ENCODE assay signal across 2 cellular contexts in the genomic region with DNA sequence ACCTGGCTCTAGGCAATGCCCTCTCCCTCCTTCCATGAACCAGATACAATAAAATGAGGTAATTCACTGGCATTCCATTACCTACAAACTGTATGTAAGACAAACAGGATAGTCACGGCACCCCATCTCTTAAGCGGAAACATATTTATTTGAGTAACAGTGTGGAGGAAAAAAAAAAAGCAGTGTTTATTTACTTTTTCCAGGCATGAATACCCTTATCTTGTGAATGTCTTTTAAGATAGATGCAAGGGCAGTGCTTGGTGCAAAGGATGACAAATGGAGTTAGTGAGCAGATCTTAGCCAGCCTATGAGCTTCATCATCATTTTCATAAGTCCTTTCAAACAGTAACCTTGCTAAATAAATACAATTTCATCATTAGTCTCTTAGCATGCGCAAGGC.
TF ChIP-seq lines count a peak whose summit lies in the region.

No MANE protein-coding gene starts in this region.

TF ChIP-seq in HEK293, 187 proteins besides CTCF, POLR2A, EP300 and RAD21 (continued from another document):
- no peak for TF ChIP-seq ZFP69B (tag by site-specific recombination; IDR thresholded peaks at IDR 0.05)
- no peak for TF ChIP-seq ZNF350 (tag by site-specific recombination; IDR thresholded peaks at IDR 0.05)
- TF ChIP-seq ZNF112 (tag by site-specific recombination; IDR thresholded peaks at IDR 0.05) = no peak
- TF ChIP-seq, protein P1, sequence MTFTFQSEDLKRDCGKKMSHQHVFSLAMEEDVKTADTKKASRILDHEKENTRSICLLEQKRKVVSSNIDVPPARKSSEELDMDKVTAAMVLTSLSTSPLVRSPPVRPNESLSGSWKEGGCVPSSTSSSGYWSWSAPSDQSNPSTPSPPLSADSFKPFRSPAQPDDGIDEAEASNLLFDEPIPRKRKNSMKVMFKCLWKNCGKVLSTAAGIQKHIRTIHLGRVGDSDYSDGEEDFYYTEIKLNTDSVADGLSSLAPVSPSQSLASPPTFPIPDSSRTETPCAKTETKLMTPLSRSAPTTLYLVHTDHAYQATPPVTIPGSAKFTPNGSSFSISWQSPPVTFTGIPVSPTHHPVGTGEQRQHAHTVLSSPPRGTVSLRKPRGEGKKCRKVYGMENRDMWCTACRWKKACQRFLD (tag by site-specific recombination; IDR thresholded peaks at IDR 0.05) = no peak
- no peak for TF ChIP-seq ZNF426 (tag by site-specific recombination; IDR thresholded peaks at IDR 0.05)
- no peak for TF ChIP-seq ZNF747 (tag by site-specific recombination; IDR thresholded peaks at IDR 0.05)
- no peak for TF ChIP-seq ZNF239 (tag by site-specific recombination; IDR thresholded peaks at IDR 0.05)
- TF ChIP-seq SETDB1 (IDR thresholded peaks at IDR 0.05; ENCODE audit: insufficient read length, low read length) = no peak
- TF ChIP-seq, protein P2, sequence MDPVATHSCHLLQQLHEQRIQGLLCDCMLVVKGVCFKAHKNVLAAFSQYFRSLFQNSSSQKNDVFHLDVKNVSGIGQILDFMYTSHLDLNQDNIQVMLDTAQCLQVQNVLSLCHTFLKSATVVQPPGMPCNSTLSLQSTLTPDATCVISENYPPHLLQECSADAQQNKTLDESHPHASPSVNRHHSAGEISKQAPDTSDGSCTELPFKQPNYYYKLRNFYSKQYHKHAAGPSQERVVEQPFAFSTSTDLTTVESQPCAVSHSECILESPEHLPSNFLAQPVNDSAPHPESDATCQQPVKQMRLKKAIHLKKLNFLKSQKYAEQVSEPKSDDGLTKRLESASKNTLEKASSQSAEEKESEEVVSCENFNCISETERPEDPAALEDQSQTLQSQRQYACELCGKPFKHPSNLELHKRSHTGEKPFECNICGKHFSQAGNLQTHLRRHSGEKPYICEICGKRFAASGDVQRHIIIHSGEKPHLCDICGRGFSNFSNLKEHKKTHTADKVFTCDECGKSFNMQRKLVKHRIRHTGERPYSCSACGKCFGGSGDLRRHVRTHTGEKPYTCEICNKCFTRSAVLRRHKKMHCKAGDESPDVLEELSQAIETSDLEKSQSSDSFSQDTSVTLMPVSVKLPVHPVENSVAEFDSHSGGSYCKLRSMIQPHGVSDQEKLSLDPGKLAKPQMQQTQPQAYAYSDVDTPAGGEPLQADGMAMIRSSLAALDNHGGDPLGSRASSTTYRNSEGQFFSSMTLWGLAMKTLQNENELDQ (tag by site-specific recombination; IDR thresholded peaks at IDR 0.05; ENCODE audit: low read depth) = no peak
- TF ChIP-seq ZSCAN30 (tag by site-specific recombination; IDR thresholded peaks at IDR 0.05) = no peak
- no peak for TF ChIP-seq ZNF169 (tag by site-specific recombination; IDR thresholded peaks at IDR 0.05)
- TF ChIP-seq MEIS1 (CRISPR knock-in tag; IDR thresholded peaks at IDR 0.05; ENCODE audit: borderline replicate concordance) = no peak
- TF ChIP-seq TCF7L2 (IDR thresholded peaks at IDR 0.05; ENCODE audit: borderline replicate concordance, low read depth, low read length) = peak; percentile 70
- TF ChIP-seq ZBTB1 (tag by site-specific recombination; IDR thresholded peaks at IDR 0.05) = no peak
- TF ChIP-seq REPIN1 (tag by site-specific recombination; IDR thresholded peaks at IDR 0.05; ENCODE audit: low read depth) = no peak

TF ChIP-seq in SK-N-SH, 30 proteins besides CTCF, POLR2A, EP300 and RAD21 (continued from another document):
- TF ChIP-seq CHD2 (IDR thresholded peaks at IDR 0.05; ENCODE audit: low read length, partially characterized antibody) (no peak), RFX5 (IDR thresholded peaks at IDR 0.05; ENCODE audit: low read length) (no peak), TAF1 (IDR thresholded peaks at IDR 0.05; ENCODE audit: borderline replicate concordance, low read depth, low read length) (no peak)
- TF ChIP-seq, protein P3, sequence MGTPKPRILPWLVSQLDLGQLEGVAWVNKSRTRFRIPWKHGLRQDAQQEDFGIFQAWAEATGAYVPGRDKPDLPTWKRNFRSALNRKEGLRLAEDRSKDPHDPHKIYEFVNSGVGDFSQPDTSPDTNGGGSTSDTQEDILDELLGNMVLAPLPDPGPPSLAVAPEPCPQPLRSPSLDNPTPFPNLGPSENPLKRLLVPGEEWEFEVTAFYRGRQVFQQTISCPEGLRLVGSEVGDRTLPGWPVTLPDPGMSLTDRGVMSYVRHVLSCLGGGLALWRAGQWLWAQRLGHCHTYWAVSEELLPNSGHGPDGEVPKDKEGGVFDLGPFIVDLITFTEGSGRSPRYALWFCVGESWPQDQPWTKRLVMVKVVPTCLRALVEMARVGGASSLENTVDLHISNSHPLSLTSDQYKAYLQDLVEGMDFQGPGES (IDR thresholded peaks at IDR 0.05; ENCODE audit: low read depth, low read length) = no peak
- TF ChIP-seq, protein P4, sequence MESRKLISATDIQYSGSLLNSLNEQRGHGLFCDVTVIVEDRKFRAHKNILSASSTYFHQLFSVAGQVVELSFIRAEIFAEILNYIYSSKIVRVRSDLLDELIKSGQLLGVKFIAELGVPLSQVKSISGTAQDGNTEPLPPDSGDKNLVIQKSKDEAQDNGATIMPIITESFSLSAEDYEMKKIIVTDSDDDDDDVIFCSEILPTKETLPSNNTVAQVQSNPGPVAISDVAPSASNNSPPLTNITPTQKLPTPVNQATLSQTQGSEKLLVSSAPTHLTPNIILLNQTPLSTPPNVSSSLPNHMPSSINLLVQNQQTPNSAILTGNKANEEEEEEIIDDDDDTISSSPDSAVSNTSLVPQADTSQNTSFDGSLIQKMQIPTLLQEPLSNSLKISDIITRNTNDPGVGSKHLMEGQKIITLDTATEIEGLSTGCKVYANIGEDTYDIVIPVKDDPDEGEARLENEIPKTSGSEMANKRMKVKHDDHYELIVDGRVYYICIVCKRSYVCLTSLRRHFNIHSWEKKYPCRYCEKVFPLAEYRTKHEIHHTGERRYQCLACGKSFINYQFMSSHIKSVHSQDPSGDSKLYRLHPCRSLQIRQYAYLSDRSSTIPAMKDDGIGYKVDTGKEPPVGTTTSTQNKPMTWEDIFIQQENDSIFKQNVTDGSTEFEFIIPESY (IDR thresholded peaks at IDR 0.05; ENCODE audit: borderline replicate concordance, low read depth) = no peak
